Comparison of ENCODE assay signal across 7 cellular contexts in the genomic region with DNA sequence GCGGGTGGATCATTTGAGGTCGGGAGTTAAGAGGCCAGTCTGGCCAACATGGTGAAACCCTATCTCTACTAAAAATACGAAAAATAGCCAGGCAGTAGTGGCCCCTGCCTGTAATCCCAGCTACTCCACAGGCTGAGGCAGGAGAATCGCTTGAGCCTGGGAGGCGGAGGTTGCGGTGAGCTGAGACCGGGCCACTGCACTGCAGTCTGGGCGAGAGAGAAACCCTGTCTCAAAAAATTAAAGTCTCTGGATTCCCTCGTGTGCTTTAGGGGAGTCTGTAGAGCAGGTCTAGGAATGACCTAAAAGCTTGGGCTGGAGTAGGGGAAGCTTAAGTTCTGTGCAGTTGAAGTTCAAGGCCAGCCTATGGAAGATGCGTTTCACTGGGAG. TPM values are rescaled to one million over a fixed set of nuclear protein-coding genes. Genes with fewer than 3 reads are reported as not detected.
DNase-seq lines count a peak whose midpoint lies in the region; ATAC-seq lines count a peak whose summit lies in the region.

No MANE protein-coding gene starts in this region.

- H3K4me3 Mint-ChIP-seq in activated T-helper 2 cell treated with anti-CD3 and anti-CD28 coated beads, Interferon-gamma antibody, Interleukin-2, Interleukin-4, amounts not matched to agents 10 μg/mL and 5 μg/mL and 100 μg/mL, durations not matched to agents 14 hours and 24 hours and 36 hours (ENCODE audit: low read depth) = peak overlapping the region; percentile 93
- H3K4me3 Mint-ChIP-seq in stimulated activated naive CD8-positive, alpha-beta T cell treated with anti-CD3 and anti-CD28 coated beads, Interleukin-15, amount 100 ng/mL, for 72 hours = peak overlapping the region; percentile 99

- H3K4me3 ChIP-seq in HUES48 (ENCODE audit: low read depth, low read length) (peak overlapping the region; percentile 71), iPS-18a (ENCODE audit: low read length) (peak overlapping the region; percentile 89)

- no peak for ATAC-seq in stimulated activated naive CD8-positive, alpha-beta T cell treated with anti-CD3 and anti-CD28 coated beads, Interleukin-15, amount 100 ng/mL, for 72 hours
- ATAC-seq in GM18867 (IDR thresholded peaks at IDR 0.05; ENCODE audit: unreplicated experiment) = no peak

- no peaks in the 10 kb centered on the region for H3K27me3 Mint-ChIP-seq in activated T-helper 2 cell treated with anti-CD3 and anti-CD28 coated beads, Interferon-gamma antibody, Interleukin-2, Interleukin-4, amounts not matched to agents 10 μg/mL and 5 μg/mL and 100 μg/mL, durations not matched to agents 14 hours and 24 hours and 36 hours (ENCODE audit: low read depth)
- H3K27me3 Mint-ChIP-seq in stimulated activated naive CD8-positive, alpha-beta T cell treated with anti-CD3 and anti-CD28 coated beads, Interleukin-15, amount 100 ng/mL, for 72 hours = no peaks in the 10 kb centered on the region

- no peaks in the 10 kb centered on the region for H3K9me3 Mint-ChIP-seq in activated T-helper 2 cell treated with anti-CD3 and anti-CD28 coated beads, Interferon-gamma antibody, Interleukin-2, Interleukin-4, amounts not matched to agents 10 μg/mL and 5 μg/mL and 100 μg/mL, durations not matched to agents 14 hours and 24 hours and 36 hours
- H3K9me3 Mint-ChIP-seq in stimulated activated naive CD8-positive, alpha-beta T cell treated with anti-CD3 and anti-CD28 coated beads, Interleukin-15, amount 100 ng/mL, for 72 hours = no peaks in the 10 kb centered on the region

- H3K27me3 ChIP-seq in HUES48 (ENCODE audit: control insufficient read depth, insufficient read depth, low read length) (no peaks in the 10 kb centered on the region), iPS-18a (ENCODE audit: control insufficient read depth, insufficient read depth, low read length) (no peaks in the 10 kb centered on the region)

- H3K9me3 ChIP-seq in HUES48 (ENCODE audit: control insufficient read depth, insufficient read depth, low read length) (no peaks in the 10 kb centered on the region), iPS-18a (ENCODE audit: control insufficient read depth, low read depth, low read length) (no peaks in the 10 kb centered on the region)

- peaks cover 25% of the 10 kb centered on the region for H3K4me1 Mint-ChIP-seq in activated T-helper 2 cell treated with anti-CD3 and anti-CD28 coated beads, Interferon-gamma antibody, Interleukin-2, Interleukin-4, amounts not matched to agents 10 μg/mL and 5 μg/mL and 100 μg/mL, durations not matched to agents 14 hours and 24 hours and 36 hours (ENCODE audit: low read depth)
- peaks cover 36% of the 10 kb centered on the region for H3K4me1 Mint-ChIP-seq in stimulated activated naive CD8-positive, alpha-beta T cell treated with anti-CD3 and anti-CD28 coated beads, Interleukin-15, amount 100 ng/mL, for 72 hours

- H3K27ac ChIP-seq in HUES48 (ENCODE audit: low read depth, low read length) (peak overlapping the region; percentile 78), iPS-18a (ENCODE audit: low read length) (peak overlapping the region; percentile 55)

- H3K27ac Mint-ChIP-seq in activated T-helper 2 cell treated with anti-CD3 and anti-CD28 coated beads, Interferon-gamma antibody, Interleukin-2, Interleukin-4, amounts not matched to agents 10 μg/mL and 5 μg/mL and 100 μg/mL, durations not matched to agents 14 hours and 24 hours and 36 hours = peak overlapping the region; percentile 93
- peak overlapping the region; percentile 2 to 87 for H3K27ac Mint-ChIP-seq in stimulated activated naive CD8-positive, alpha-beta T cell treated with anti-CD3 and anti-CD28 coated beads, Interleukin-15, amount 100 ng/mL, for 72 hours

- no peak for DNase-seq in activated T-helper 2 cell treated with anti-CD3 and anti-CD28 coated beads, Interferon-gamma antibody, Interleukin-2, Interleukin-4, amounts not matched to agents 10 μg/mL and 5 μg/mL and 100 μg/mL, durations not matched to agents 14 hours and 24 hours and 36 hours (ENCODE audit: low spot score)
- no peak for DNase-seq in stimulated activated naive CD8-positive, alpha-beta T cell treated with anti-CD3 and anti-CD28 coated beads, Interleukin-15, amount 100 ng/mL, for 72 hours
- no peak for DNase-seq in stimulated activated CD4-positive, alpha-beta T cell treated with anti-CD3 and anti-CD28 coated beads, Interleukin-4, amount 100 ng/mL, for 1 hour
- DNase-seq in germinal center (ENCODE audit: low spot score) = no peak

- intact Hi-C loops in activated T-helper 2 cell treated with anti-CD3 and anti-CD28 coated beads, Interferon-gamma antibody, Interleukin-2, Interleukin-4, amounts not matched to agents 10 μg/mL and 5 μg/mL and 100 μg/mL, durations not matched to agents 14 hours and 24 hours and 36 hours (cut with micrococcal nuclease) = loop anchor here (1.0 kb wide), 2 partner anchors 13 to 95 kb away; a partner anchor contains a TSS

- H3K36me3 Mint-ChIP-seq in activated T-helper 2 cell treated with anti-CD3 and anti-CD28 coated beads, Interferon-gamma antibody, Interleukin-2, Interleukin-4, amounts not matched to agents 10 μg/mL and 5 μg/mL and 100 μg/mL, durations not matched to agents 14 hours and 24 hours and 36 hours (ENCODE audit: low read depth) = peaks cover 30% of the 10 kb centered on the region

- H3K9ac ChIP-seq in HUES48 (ENCODE audit: low read depth, low read length) = peak overlapping the region; percentile 39
- H3K9ac ChIP-seq in iPS-18a (ENCODE audit: low read length) = peak overlapping the region; percentile 78

- H3K4me1 ChIP-seq in HUES48 (ENCODE audit: control insufficient read depth, insufficient read depth, low read length) (peaks cover 2% of the 10 kb centered on the region), iPS-18a (ENCODE audit: control insufficient read depth, low read depth, low read length) (peaks cover 1% of the 10 kb centered on the region)

- H3K36me3 ChIP-seq in HUES48 (ENCODE audit: control insufficient read depth, insufficient read depth, low read length) = peaks cover 35% of the 10 kb centered on the region
- peaks cover 20% of the 10 kb centered on the region for H3K36me3 ChIP-seq in iPS-18a (ENCODE audit: control insufficient read depth, low read depth, low read length)

RNA-seq across cellular contexts. Expression of a gene that starts 0.7 kb away (rescaled TPM):
- total RNA-seq in activated T-helper 2 cell treated with anti-CD3 and anti-CD28 coated beads, Interferon-gamma antibody, Interleukin-2, Interleukin-4, amounts not matched to agents 10 μg/mL and 5 μg/mL and 100 μg/mL, durations not matched to agents 14 hours and 24 hours and 36 hours = 6.0 and 6.4 TPM in 2 replicates

RNA-seq across cellular contexts. Expression of a gene that starts 13.0 kb away (rescaled TPM):
- 46.5 and 51.1 TPM in 2 replicates for total RNA-seq in activated T-helper 2 cell treated with anti-CD3 and anti-CD28 coated beads, Interferon-gamma antibody, Interleukin-2, Interleukin-4, amounts not matched to agents 10 μg/mL and 5 μg/mL and 100 μg/mL, durations not matched to agents 14 hours and 24 hours and 36 hours

RNA-seq across cellular contexts. Expression of a gene that starts 13.0 kb away (rescaled TPM):
- total RNA-seq in activated T-helper 2 cell treated with anti-CD3 and anti-CD28 coated beads, Interferon-gamma antibody, Interleukin-2, Interleukin-4, amounts not matched to agents 10 μg/mL and 5 μg/mL and 100 μg/mL, durations not matched to agents 14 hours and 24 hours and 36 hours = 74.8 and 79.3 TPM in 2 replicates

RNA-seq across cellular contexts. Expression of a gene that starts 33.2 kb away (rescaled TPM):
- not detected in 2 replicates for total RNA-seq in activated T-helper 2 cell treated with anti-CD3 and anti-CD28 coated beads, Interferon-gamma antibody, Interleukin-2, Interleukin-4, amounts not matched to agents 10 μg/mL and 5 μg/mL and 100 μg/mL, durations not matched to agents 14 hours and 24 hours and 36 hours

RNA-seq across cellular contexts. Expression of a gene that starts 55.2 kb away (rescaled TPM):
- total RNA-seq in activated T-helper 2 cell treated with anti-CD3 and anti-CD28 coated beads, Interferon-gamma antibody, Interleukin-2, Interleukin-4, amounts not matched to agents 10 μg/mL and 5 μg/mL and 100 μg/mL, durations not matched to agents 14 hours and 24 hours and 36 hours = not detected in 2 replicates
